ENCODE assay signal across 11 cellular contexts in the genomic region with DNA sequence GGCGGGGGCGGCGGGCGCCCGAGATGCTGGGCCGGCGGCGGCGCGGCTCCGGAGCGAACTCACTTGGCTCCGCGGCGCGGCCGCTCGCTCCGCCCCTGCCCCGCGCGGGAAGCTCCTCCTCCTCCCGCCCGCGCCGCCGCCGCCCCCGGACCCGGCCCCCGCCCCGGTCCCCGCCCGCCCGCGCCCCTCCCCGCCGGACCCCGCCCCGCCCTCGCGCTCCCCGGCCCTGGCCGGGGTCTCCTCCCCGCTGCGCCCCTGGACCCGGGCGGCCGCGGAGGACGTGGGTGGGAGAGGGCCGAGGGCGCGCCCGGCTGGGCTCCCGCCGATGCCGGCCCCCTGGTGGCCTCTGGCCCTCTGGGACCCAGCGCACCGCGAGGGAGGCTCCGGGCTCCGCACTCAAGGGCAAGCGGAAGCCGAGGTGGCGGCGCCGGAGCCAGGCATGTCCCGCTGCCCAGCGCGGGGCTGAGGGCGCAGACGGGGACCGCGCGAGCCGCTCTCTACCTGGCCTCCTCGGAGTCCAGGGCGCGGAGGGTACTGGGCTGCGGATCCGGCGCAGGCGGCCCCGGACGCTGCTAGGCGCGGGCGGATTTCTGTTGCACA. TPM values are rescaled to one million over a fixed set of nuclear protein-coding genes. Genes with fewer than 3 reads are reported as not detected.
DNase-seq lines count a peak whose midpoint lies in the region; ATAC-seq and TF ChIP-seq lines count a peak whose summit lies in the region.
"Had no signal": no experiment of that assay in that cellular context is flagged by ENCODE, and none has a peak within 500 bp of the region (broad histone marks: within the 10 kb centered on the region; RNA-seq: fewer than 3 reads in every experiment).

A gene with protein sequence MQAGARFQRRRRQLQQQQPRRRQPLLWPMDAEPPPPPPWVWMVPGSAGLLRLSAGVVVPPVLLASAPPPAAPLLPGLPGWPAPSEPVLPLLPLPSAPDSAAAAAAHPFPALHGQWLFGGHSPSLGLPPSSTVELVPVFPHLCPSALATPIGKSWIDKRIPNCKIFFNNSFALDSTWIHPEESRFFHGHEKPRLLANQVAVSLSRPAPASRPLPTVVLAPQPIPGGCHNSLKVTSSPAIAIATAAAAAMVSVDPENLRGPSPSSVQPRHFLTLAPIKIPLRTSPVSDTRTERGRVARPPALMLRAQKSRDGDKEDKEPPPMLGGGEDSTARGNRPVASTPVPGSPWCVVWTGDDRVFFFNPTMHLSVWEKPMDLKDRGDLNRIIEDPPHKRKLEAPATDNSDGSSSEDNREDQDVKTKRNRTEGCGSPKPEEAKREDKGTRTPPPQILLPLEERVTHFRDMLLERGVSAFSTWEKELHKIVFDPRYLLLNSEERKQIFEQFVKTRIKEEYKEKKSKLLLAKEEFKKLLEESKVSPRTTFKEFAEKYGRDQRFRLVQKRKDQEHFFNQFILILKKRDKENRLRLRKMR (minus strand): TSS at position 61 of the 600 bp plus-strand sequence. CDS start 86 bp downstream, outside the sequence.

- CTCF ChIA-PET in activated B cell treated with CpG ODN at 0.5 μM for 24 hours (lab: Charles Lee), result no interaction called here

- H3K27me3 Mint-ChIP-seq in activated naive CD4-positive, alpha-beta T cell treated with anti-CD3 and anti-CD28 coated beads, Interleukin-2, amount 50 U/mL, for 24 hours, result peaks cover 34% of the 10 kb centered on the region
- H3K27me3 Mint-ChIP-seq in activated B cell treated with CpG ODN at 0.5 μM for 24 hours, result peaks cover 39% of the 10 kb centered on the region

- peak within 1 kb of the TSS; percentile 52 for H3K4me3 Mint-ChIP-seq in activated naive CD4-positive, alpha-beta T cell treated with anti-CD3 and anti-CD28 coated beads, Interleukin-2, amount 50 U/mL, for 24 hours
- H3K4me3 Mint-ChIP-seq in activated B cell treated with CpG ODN at 0.5 μM for 24 hours, result peak within 1 kb of the TSS; percentile 67

- ATAC-seq in activated B cell treated with CpG ODN at 0.5 μM for 24 hours (ENCODE audit: low read depth) (peak; percentile 40), upper lobe of left lung (ENCODE audit: low FRiP score in 2 of 2) (peak in 1 of 2 donors; percentile 11), HG02610 (IDR thresholded peaks at IDR 0.05; ENCODE audit: unreplicated experiment) (no peak), GM18868 (IDR thresholded peaks at IDR 0.05; ENCODE audit: unreplicated experiment) (no peak)

- peaks cover 7 to 25% (median 7%) of the 10 kb centered on the region in 4 donors for H3K4me1 ChIP-seq in upper lobe of left lung

- no peak for TF ChIP-seq POLR2A in upper lobe of left lung (IDR thresholded peaks at IDR 0.05)

- peaks cover 5% of the 10 kb centered on the region for H3K4me1 Mint-ChIP-seq in activated naive CD4-positive, alpha-beta T cell treated with anti-CD3 and anti-CD28 coated beads, Interleukin-2, amount 50 U/mL, for 24 hours
- H3K4me1 Mint-ChIP-seq in activated B cell treated with CpG ODN at 0.5 μM for 24 hours, result peaks cover 8% of the 10 kb centered on the region

- H3K27ac Mint-ChIP-seq in activated naive CD4-positive, alpha-beta T cell treated with anti-CD3 and anti-CD28 coated beads, Interleukin-2, amount 50 U/mL, for 24 hours, result no peak within 1 kb of the TSS
- no peak within 1 kb of the TSS for H3K27ac Mint-ChIP-seq in activated B cell treated with CpG ODN at 0.5 μM for 24 hours

- WGBS in upper lobe of left lung, 2 donors, result 1% methylated on average over 25 of the region's 89 CpGs; no CpG with 5 or more reads in 1 of the 2 donors

- H3K4me3 ChIP-seq in upper lobe of left lung, result peak within 1 kb of the TSS in 3 of 4 donors; percentile 29 to 45 (median 35)

- H3K27ac ChIP-seq in upper lobe of left lung, result no peak within 1 kb of the TSS

- DNase-seq in activated naive CD4-positive, alpha-beta T cell treated with Interleukin-2 at 50 U/mL for 16 hours, result no peak
- DNase-seq in activated B cell treated with CpG ODN at 0.5 μM for 24 hours (no peak), kidney tubule cell (ENCODE audit: low spot score) (peak; percentile 13), upper lobe of left lung (peak in 1 of 2 donors; percentile 83), SHP77 treated with DMSO at 0.1 percent for 48 hours (lab: John Stamatoyannopoulos, UW) (no peak)
- DNase-seq: activated CD8-positive, alpha-beta memory T cell treated with anti-CD3 and anti-CD28 coated beads, Interleukin-2, amount 50 U/mL, for 4 hours; EL had no signal

- intact Hi-C loops in activated B cell treated with CpG ODN at 0.5 μM for 24 hours (cut with micrococcal nuclease), result no loop called here

- no peak for TF ChIP-seq CTCF in activated B cell treated with CpG ODN at 0.5 μM for 24 hours (IDR thresholded peaks at IDR 0.05)
- no peak for TF ChIP-seq CTCF in upper lobe of left lung (IDR thresholded peaks at IDR 0.05)

- no peaks in the 10 kb centered on the region for H3K36me3 ChIP-seq in upper lobe of left lung

- no peaks in the 10 kb centered on the region for H3K9me3 ChIP-seq in upper lobe of left lung

- H3K9me3 Mint-ChIP-seq in activated naive CD4-positive, alpha-beta T cell treated with anti-CD3 and anti-CD28 coated beads, Interleukin-2, amount 50 U/mL, for 24 hours, result no peaks in the 10 kb centered on the region
- no peaks in the 10 kb centered on the region for H3K9me3 Mint-ChIP-seq in activated B cell treated with CpG ODN at 0.5 μM for 24 hours

- H3K27me3 ChIP-seq in upper lobe of left lung, result peaks cover 0 to 32% (median 11%) of the 10 kb centered on the region in 4 donors

- H3K36me3 Mint-ChIP-seq in activated naive CD4-positive, alpha-beta T cell treated with anti-CD3 and anti-CD28 coated beads, Interleukin-2, amount 50 U/mL, for 24 hours, result peaks cover under 1% of the 10 kb centered on the region
- H3K36me3 Mint-ChIP-seq in activated B cell treated with CpG ODN at 0.5 μM for 24 hours (ENCODE audit: low read depth), result no peaks in the 10 kb centered on the region

- POLR2A ChIA-PET in activated B cell treated with CpG ODN at 0.5 μM for 24 hours (lab: Charles Lee), result no interaction called here

- TF ChIP-seq EP300 in upper lobe of left lung (IDR thresholded peaks at IDR 0.05), result no peak

RNA-seq across cellular contexts. Expression of the gene that starts here (rescaled TPM):
- not detected in 2 replicates for total RNA-seq in activated B cell treated with CpG ODN at 0.5 μM for 24 hours
- total RNA-seq in upper lobe of left lung, result under 1 TPM in 1 of 6 donors, not detected in 5; 0.10 TPM
- total RNA-seq: glomerular endothelial cell had no signal

Comparison
In these comparisons a context has a peak if more than half of its experiments do, and no peak if none do; other contexts are left out.
1. Peak in ATAC-seq in activated B cell treated with CpG ODN at 0.5 μM for 24 hours; RNA of the gene not detected or under 1 TPM.